Comparison of ENCODE assay signal across 1 cellular context in genomic region chr19:45423589-45424190, GRCh38.
TF ChIP-seq lines count a peak whose summit lies in the region.

ERCC1 (minus strand) TSS chr19:45423917; CDS start chr19:45423374, 543 bp downstream.

TF ChIP-seq in GM12878, 131 proteins besides CTCF, POLR2A, EP300 and RAD21 (continued from another document and continues in another):
- TF ChIP-seq RELB (IDR thresholded peaks at IDR 0.05; ENCODE audit: low read depth) (peak; percentile 53; the same call in 1 of the 2 replicates), PKNOX1 (IDR thresholded peaks at IDR 0.05) (peak; percentile 97), KLF5 (IDR thresholded peaks at IDR 0.05; ENCODE audit: partially characterized antibody) (no peak), IRF4 (IDR thresholded peaks at IDR 0.05; ENCODE audit: low read depth, low read length) (no peak), ZNF592 (IDR thresholded peaks at IDR 0.05) (no peak), WRNIP1 (IDR thresholded peaks at IDR 0.05; ENCODE audit: borderline replicate concordance, low read depth, low read length) (no peak), LARP7 (IDR thresholded peaks at IDR 0.05) (peak; percentile 31), PAX8 (IDR thresholded peaks at IDR 0.05) (no peak), FOS (IDR thresholded peaks at IDR 0.05; ENCODE audit: borderline replicate concordance, extremely low read depth, insufficient read length) (peak; percentile 7), USF2 (IDR thresholded peaks at IDR 0.05; ENCODE audit: borderline replicate concordance, low read depth, low read length) (no peak), SUPT20H (IDR thresholded peaks at IDR 0.05; ENCODE audit: borderline replicate concordance, control insufficient read depth, low read depth, low read length) (no peak), SMC3 (IDR thresholded peaks at IDR 0.05; ENCODE audit: borderline replicate concordance, low read length) (no peak), SREBF1 (IDR thresholded peaks at IDR 0.05; ENCODE audit: low read length) (no peak), POLR2AphosphoS2 (IDR thresholded peaks at IDR 0.05; ENCODE audit: low read depth, low read length) (0 out of 2 replicates have a peak, but pooled peaks have one; percentile 28), YBX1 (IDR thresholded peaks at IDR 0.05) (no peak), CREM (IDR thresholded peaks at IDR 0.05; ENCODE audit: low read depth) (0 out of 2 replicates have a peak, but pooled peaks have one; percentile 66), TAF1 (IDR thresholded peaks at IDR 0.05; ENCODE audit: borderline replicate concordance, low read depth, low read length) (peak; percentile 55; the same call in 1 of the 2 replicates), MXI1 (IDR thresholded peaks at IDR 0.05; ENCODE audit: low read depth, low read length) (no peak; the same call in 1 of the 2 replicates), ZNF207 (IDR thresholded peaks at IDR 0.05; ENCODE audit: borderline replicate concordance) (peak; percentile 72), MEF2A (IDR thresholded peaks at IDR 0.05; ENCODE audit: insufficient read depth, low read depth, low read length) (0 out of 2 replicates have a peak, but pooled peaks have one; percentile 23), HDAC2 (IDR thresholded peaks at IDR 0.05) (no peak), TCF7 (IDR thresholded peaks at IDR 0.05; ENCODE audit: borderline replicate concordance) (no peak), ZNF217 (IDR thresholded peaks at IDR 0.05) (no peak), HDAC6 (IDR thresholded peaks at IDR 0.05; ENCODE audit: unreplicated experiment) (no peak), EGR1 (IDR thresholded peaks at IDR 0.05; ENCODE audit: borderline replicate concordance in 1 of 2, low read depth in 2 of 2, low read length in 2 of 2) (peak in 1 of 2 experiments; percentile 78; a peak in 2 of 3 replicates), HSF1 (IDR thresholded peaks at IDR 0.05; ENCODE audit: low read depth, low read length) (no peak), NKRF (conservative IDR thresholded peaks at IDR 0.05) (peak; percentile 70), MEF2B (IDR thresholded peaks at IDR 0.05; ENCODE audit: partially characterized antibody, poor library complexity, severe bottlenecking) (peak; percentile 37), E4F1 (IDR thresholded peaks at IDR 0.05; ENCODE audit: borderline replicate concordance, partially characterized antibody) (no peak), RB1 (IDR thresholded peaks at IDR 0.05; ENCODE audit: borderline replicate concordance) (no peak; the same call in 1 of the 2 replicates), TCF3 (IDR thresholded peaks at IDR 0.05; ENCODE audit: borderline replicate concordance, insufficient read depth, low read depth, low read length) (peak; percentile 84), DPF2 (IDR thresholded peaks at IDR 0.05) (peak; percentile 80), EED (IDR thresholded peaks at IDR 0.05; ENCODE audit: low read depth) (no peak), NRF1 (conservative IDR thresholded peaks at IDR 0.05; ENCODE audit: low read depth, low read length) (no peak), CREB1 (IDR thresholded peaks at IDR 0.05; ENCODE audit: low read depth) (peak; percentile 33; the same call in 1 of the 2 replicates), E2F8 (IDR thresholded peaks at IDR 0.05; ENCODE audit: low read depth, partially characterized antibody) (peak; percentile 40), RFX5 (IDR thresholded peaks at IDR 0.05; ENCODE audit: low read depth, low read length) (no peak), NR2C1 (IDR thresholded peaks at IDR 0.05) (peak; percentile 79), ASH2L (IDR thresholded peaks at IDR 0.05; ENCODE audit: borderline replicate concordance, low read depth) (no peak), BCL11A (IDR thresholded peaks at IDR 0.05; ENCODE audit: low read depth, low read length) (no peak), TCF12 (IDR thresholded peaks at IDR 0.05; ENCODE audit: low read depth, low read length) (peak; percentile 63; the same call in 1 of the 2 replicates), ATF3 (IDR thresholded peaks at IDR 0.05; ENCODE audit: borderline replicate concordance, extremely low read depth, low read depth, low read length) (no peak), EZH2 (IDR thresholded peaks at IDR 0.05; ENCODE audit: borderline replicate concordance, control insufficient read depth, low read depth, low read length) (no peak), USF1 (IDR thresholded peaks at IDR 0.05; ENCODE audit: borderline replicate concordance, extremely low read length, insufficient read depth, low read depth, low read length) (no peak), STAT3 (IDR thresholded peaks at IDR 0.05; ENCODE audit: low read depth, low read length) (no peak), SRF (IDR thresholded peaks at IDR 0.05; ENCODE audit: low read depth in 2 of 2, low read length in 2 of 2) (no peak), BRCA1 (IDR thresholded peaks at IDR 0.05; ENCODE audit: low read depth, low read length) (no peak), SIN3A (IDR thresholded peaks at IDR 0.05; ENCODE audit: low read depth, low read length) (peak; percentile 68; the same call in 1 of the 2 replicates)
